Comparison of ENCODE assay signal across 18 cellular contexts in genomic region chr1:55230654-55231053, GRCh38. TPM values are rescaled to one million over a fixed set of nuclear protein-coding genes. Genes with fewer than 3 reads are reported as not detected.
DNase-seq lines count a peak whose midpoint lies in the region; ATAC-seq and TF ChIP-seq lines count a peak whose summit lies in the region.
"Had no signal": no experiment of that assay in that cellular context is flagged by ENCODE, and none has a peak within 500 bp of the region (broad histone marks: within the 10 kb centered on the region; RNA-seq: fewer than 3 reads in every experiment).

No MANE protein-coding gene starts in this region.

- H4K20me1 ChIP-seq in osteoblast (ENCODE audit: insufficient read depth, low read length) = no peaks in the 10 kb centered on the region
- no peaks in the 10 kb centered on the region for H4K20me1 ChIP-seq in hepatocyte (ENCODE audit: insufficient read depth, poor library complexity, severe bottlenecking)

- DNase-seq in NCI-H82 (lab: John Stamatoyannopoulos, UW) (peak; percentile 19), NCI-H82 treated with DMSO at 0.1 percent for 48 hours (lab: John Stamatoyannopoulos, UW; ENCODE audit: unreplicated experiment) (no peak), heart left ventricle (no peak), osteoblast (ENCODE audit: insufficient read length, low spot score, missing footprints) (no peak), HUDEP-2 (lab: John Stamatoyannopoulos, UW; ENCODE audit: unreplicated experiment in 76 of 76) (no peak), NCI-H1930 (lab: John Stamatoyannopoulos, UW) (no peak), hepatocyte (ENCODE audit: low spot score) (no peak)
- DNase-seq: BE2C; CD4-positive, alpha-beta T cell; DMS53; Kasumi-1; NCI-H187 treated with DMSO at 0.1 percent for 48 hours; NCI-H446; NCI-H748 treated with DMSO at 0.1 percent for 48 hours; Peyer's patch; SIG-M5 had no signal

- H3K4me1 ChIP-seq in heart left ventricle (peaks cover 0 to 12% (median 0%) of the 10 kb centered on the region in 12 donors), osteoblast (ENCODE audit: insufficient read depth, low read length) (peaks cover 29% of the 10 kb centered on the region), hepatocyte (ENCODE audit: insufficient read depth) (peaks cover 4% of the 10 kb centered on the region)
- H3K4me1 ChIP-seq: BE2C, Peyer's patch had no signal

- 50 to 59% (median 57%) methylated on average over 3 of the region's 3 CpGs for WGBS in heart left ventricle, 4 donors
- 94% methylated on average over 3 of the region's 3 CpGs for WGBS in hepatocyte (ENCODE audit: low lambda C conversion rate, missing lambda C conversion rate)

- H2AFZ ChIP-seq in osteoblast (ENCODE audit: low read length) (peak overlapping the region; percentile 20), hepatocyte (no peak overlapping the region)

- H3K36me3 ChIP-seq in heart left ventricle (no peaks in the 10 kb centered on the region), osteoblast (ENCODE audit: insufficient read depth, low read length) (no peaks in the 10 kb centered on the region), hepatocyte (replicated peaks; ENCODE audit: insufficient read depth, low read depth) (no peaks in the 10 kb centered on the region)
- H3K36me3 ChIP-seq: BE2C, Peyer's patch had no signal

- H3K9me2 ChIP-seq in hepatocyte (replicated peaks; ENCODE audit: insufficient read depth) = no peaks in the 10 kb centered on the region

- H3K4me3 ChIP-seq in heart left ventricle = no peak overlapping the region
- no peak overlapping the region for H3K4me3 ChIP-seq in osteoblast (ENCODE audit: insufficient read depth, low read length)
- no peak overlapping the region for H3K4me3 ChIP-seq in hepatocyte
- H3K4me3 ChIP-seq: Peyer's patch had no signal

- ATAC-seq in heart left ventricle = peak; percentile 64 to 96 (median 88)
- ATAC-seq in GM21717 (IDR thresholded peaks at IDR 0.05; ENCODE audit: unreplicated experiment) = no peak

- TF ChIP-seq CTCF in heart left ventricle (IDR thresholded peaks at IDR 0.05) (no peak), osteoblast (IDR thresholded peaks at IDR 0.05; ENCODE audit: extremely low read depth, low read depth, low read length) (no peak), hepatocyte (IDR thresholded peaks at IDR 0.05; ENCODE audit: poor library complexity) (no peak)

- no peaks in the 10 kb centered on the region for H3K27me3 ChIP-seq in heart left ventricle
- H3K27me3 ChIP-seq in osteoblast (ENCODE audit: insufficient read depth, low read length) = no peaks in the 10 kb centered on the region
- H3K27me3 ChIP-seq in hepatocyte = no peaks in the 10 kb centered on the region
- H3K27me3 ChIP-seq: BE2C, Peyer's patch had no signal

- TF ChIP-seq POLR2A in heart left ventricle (IDR thresholded peaks at IDR 0.05) = no peak

- H3K9me3 ChIP-seq in heart left ventricle (peaks cover 0 to 11% (median 6%) of the 10 kb centered on the region in 12 donors), osteoblast (ENCODE audit: low read depth, low read length) (no peaks in the 10 kb centered on the region), hepatocyte (ENCODE audit: low read depth) (no peaks in the 10 kb centered on the region)
- H3K9me3 ChIP-seq: BE2C had no signal

- H3K4me2 ChIP-seq in osteoblast (ENCODE audit: insufficient read depth, low read length) (peak overlapping the region; percentile 25), hepatocyte (no peak overlapping the region)

- H3K79me2 ChIP-seq in osteoblast (ENCODE audit: insufficient read depth, low read length) (no peaks in the 10 kb centered on the region), hepatocyte (no peaks in the 10 kb centered on the region)

- H3K27ac ChIP-seq in heart left ventricle (peak overlapping the region; percentile 17 to 80 (median 70)), osteoblast (ENCODE audit: low read depth, low read length) (no peak overlapping the region), hepatocyte (no peak overlapping the region)
- H3K27ac ChIP-seq: 22Rv1, Peyer's patch had no signal

- intact Hi-C loops in heart left ventricle (cut with DNase I) = no loop called here

RNA-seq across cellular contexts. Expression of gene USP24, which starts 15.5 kb away (rescaled TPM):
- total RNA-seq in heart left ventricle = 10 to 100 TPM; 26.3 to 53.7 (median 36.8) TPM
- polyA plus RNA-seq in heart left ventricle = 10 to 100 TPM; 13.9 to 15.4 TPM
- 40.7 and 43.1 TPM in 2 replicates for total RNA-seq in osteoblast
- 41.9 and 45.2 TPM in 2 replicates for total RNA-seq in hepatocyte
- 9.3 and 10.8 TPM in 2 replicates for polyA plus RNA-seq in hepatocyte

Comparison
In these comparisons a context has a peak if more than half of its experiments do, and no peak if none do; other contexts are left out.
1. H3K27ac ChIP-seq: peak in heart left ventricle (12 of 12); none in osteoblast (single experiment) and hepatocyte (single experiment).